ENCODE assay signal across 8 cellular contexts in the genomic region with DNA sequence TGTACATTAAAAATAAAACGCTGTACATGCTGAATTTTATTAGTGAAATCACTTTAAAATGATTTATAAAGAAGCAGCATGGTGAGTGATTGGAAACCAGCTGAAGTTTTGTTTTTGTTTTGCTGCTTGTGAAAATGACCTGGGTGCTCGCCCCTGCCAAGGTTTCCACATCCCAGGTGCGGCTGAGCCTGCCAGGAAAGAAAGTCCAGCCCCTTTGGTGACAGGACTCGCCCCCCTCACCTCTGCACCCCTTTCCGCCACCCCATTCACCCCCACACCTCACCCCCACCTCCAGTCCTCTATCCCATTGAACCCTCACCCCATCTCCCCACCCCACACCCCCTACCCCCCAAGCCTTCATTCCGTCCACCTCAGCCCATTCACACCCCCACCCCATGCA. TPM values are rescaled to one million over a fixed set of nuclear protein-coding genes. Genes with fewer than 3 reads are reported as not detected.
DNase-seq lines count a peak whose midpoint lies in the region; ATAC-seq and TF ChIP-seq lines count a peak whose summit lies in the region.
"Not testable (repeated sequence)": the region's sequence is repeated elsewhere in the genome, so short reads cannot be mapped to it uniquely, and the experiment has no call there.

No MANE protein-coding gene starts in this region.

- not testable (repeated sequence) for TF ChIP-seq CTCF in AG04450 (IDR thresholded peaks at IDR 0.05; ENCODE audit: low read depth, low read length); HCT116 (IDR thresholded peaks at IDR 0.05 in 2 of 3, conservative IDR thresholded peaks at IDR 0.05 in 1 of 3; ENCODE audit: borderline replicate concordance in 1 of 3, insufficient read depth in 1 of 3, low read depth in 2 of 3, low read length in 2 of 3); Peyer's patch (IDR thresholded peaks at IDR 0.05); mammary epithelial cell (conservative IDR thresholded peaks at IDR 0.05 in 1 of 2, IDR thresholded peaks at IDR 0.05 in 1 of 2; ENCODE audit: extremely low read depth in 1 of 2, insufficient read depth in 1 of 2, low read depth in 1 of 2, low read length in 2 of 2); fibroblast of villous mesenchyme (IDR thresholded peaks at IDR 0.05; ENCODE audit: insufficient read depth, low read depth, low read length); natural killer cell (IDR thresholded peaks at IDR 0.05)

- intact Hi-C loops in HCT116 (cut with micrococcal nuclease); mammary epithelial cell (cut with micrococcal nuclease): not testable (repeated sequence)
- intact Hi-C loops in natural killer cell (cut with micrococcal nuclease) = loop anchor here (10.0 kb wide), 1 partner anchor 184 kb away; no protein-coding TSS in a partner anchor

- H3K4me1 ChIP-seq in HCT116 (ENCODE audit: control insufficient read depth in 1 of 2, insufficient read depth in 2 of 2, low read length in 2 of 2); Peyer's patch; mammary epithelial cell (ENCODE audit: insufficient read depth, low read length): not testable (repeated sequence)

- H3K4me2 ChIP-seq in HCT116 (ENCODE audit: low read length) (peak overlapping the region; percentile 51), mammary epithelial cell (ENCODE audit: insufficient read depth, low read depth, low read length) (peak overlapping the region; percentile 36)

- TF ChIP-seq POLR2A in HCT116 (IDR thresholded peaks at IDR 0.05; ENCODE audit: borderline replicate concordance, extremely low read depth, insufficient read depth, insufficient read length); Peyer's patch (IDR thresholded peaks at IDR 0.05): not testable (repeated sequence)

- H3K4me1 Mint-ChIP-seq in activated T-cell treated with anti-CD3 and anti-CD28 coated beads, Interleukin-2, amount 50 U/mL, for 24 hours (ENCODE audit: low read depth) = not testable (repeated sequence)
- peaks cover 11% of the 10 kb centered on the region in 2 donors for H3K4me1 Mint-ChIP-seq in natural killer cell
- peaks cover 5 to 11% of the 10 kb centered on the region in 2 donors for H3K4me1 Mint-ChIP-seq in stimulated activated naive B cell treated with anti-CD40 and anti-IgM and Interleukin-4, amounts not matched to agents 10 μg/mL and 1 μg/mL and 100 μg/mL, for 72 hours

- peak overlapping the region; percentile 74 for H3K4me3 Mint-ChIP-seq in activated T-cell treated with anti-CD3 and anti-CD28 coated beads, Interleukin-2, amount 50 U/mL, for 24 hours
- H3K4me3 Mint-ChIP-seq in natural killer cell = peak overlapping the region; percentile 78
- peak overlapping the region; percentile 79 to 80 for H3K4me3 Mint-ChIP-seq in stimulated activated naive B cell treated with anti-CD40 and anti-IgM and Interleukin-4, amounts not matched to agents 10 μg/mL and 1 μg/mL and 100 μg/mL, for 72 hours

- RAD21 ChIA-PET in HCT116 (lab: Charles Lee; ENCODE audit: low non-redundant PET in 1 of 2, low total read pairs in 2 of 2, uncharacterized antibody in 2 of 2, unreplicated experiment in 2 of 2) = not testable (repeated sequence)

- H3K36me3 Mint-ChIP-seq in activated T-cell treated with anti-CD3 and anti-CD28 coated beads, Interleukin-2, amount 50 U/mL, for 24 hours (ENCODE audit: low read depth) = peaks cover 13% of the 10 kb centered on the region
- not testable (repeated sequence) for H3K36me3 Mint-ChIP-seq in natural killer cell; stimulated activated naive B cell treated with anti-CD40 and anti-IgM and Interleukin-4, amounts not matched to agents 10 μg/mL and 1 μg/mL and 100 μg/mL, for 72 hours

- not testable (repeated sequence) for H3K9me3 ChIP-seq in AG04450 (ENCODE audit: control insufficient read depth, insufficient read depth, low read length); HCT116 (ENCODE audit: control insufficient read depth in 1 of 2, insufficient read depth in 1 of 2, low read depth in 1 of 2, low read length in 2 of 2); Peyer's patch; mammary epithelial cell (replicated peaks; ENCODE audit: insufficient read depth, low read length)

- in situ Hi-C loops in mammary epithelial cell (cut with MboI; ENCODE audit: low sequenced_read_pairs in 2 of 2) = not testable (repeated sequence)

- BruUV-seq in HCT116 (replicated peaks; lab: Mats Ljungman, UMichigan); mammary epithelial cell (replicated peaks; lab: Mats Ljungman, UMichigan): not testable (repeated sequence)

- H3K27ac Mint-ChIP-seq in activated T-cell treated with anti-CD3 and anti-CD28 coated beads, Interleukin-2, amount 50 U/mL, for 24 hours; stimulated activated naive B cell treated with anti-CD40 and anti-IgM and Interleukin-4, amounts not matched to agents 10 μg/mL and 1 μg/mL and 100 μg/mL, for 72 hours: not testable (repeated sequence)
- H3K27ac Mint-ChIP-seq in natural killer cell = peak overlapping the region; percentile 94 to 98

- H3K9me2 ChIP-seq in HCT116 (ENCODE audit: insufficient read depth) = not testable (repeated sequence)

- not testable (repeated sequence) for ATAC-seq in HCT116; natural killer cell; stimulated activated naive B cell treated with anti-CD40 and anti-IgM and Interleukin-4, amounts not matched to agents 10 μg/mL and 1 μg/mL and 100 μg/mL, for 72 hours (replicated peaks)

- POLR2A ChIA-PET in AG04450 (lab: Yijun Ruan, JAX); HCT116 (lab: Charles Lee): not testable (repeated sequence)

- H3K9ac ChIP-seq in HCT116 (ENCODE audit: low read length) = not testable (repeated sequence)
- peak overlapping the region; percentile 32 for H3K9ac ChIP-seq in mammary epithelial cell (ENCODE audit: insufficient read depth, low read length)

- H3K27me3 ChIP-seq in AG04450 (ENCODE audit: control insufficient read depth, insufficient read depth, low read length); HCT116 (ENCODE audit: insufficient read depth, low read length); Peyer's patch; mammary epithelial cell (ENCODE audit: insufficient read depth, low read length): not testable (repeated sequence)

- peaks cover 18% of the 10 kb centered on the region for H3K27me3 Mint-ChIP-seq in activated T-cell treated with anti-CD3 and anti-CD28 coated beads, Interleukin-2, amount 50 U/mL, for 24 hours
- H3K27me3 Mint-ChIP-seq in natural killer cell (ENCODE audit: low read depth in 2 of 2) = peaks cover 10 to 21% of the 10 kb centered on the region in 2 donors
- H3K27me3 Mint-ChIP-seq in stimulated activated naive B cell treated with anti-CD40 and anti-IgM and Interleukin-4, amounts not matched to agents 10 μg/mL and 1 μg/mL and 100 μg/mL, for 72 hours = peaks cover 8 to 10% of the 10 kb centered on the region in 2 donors

- not testable (repeated sequence) for H3K36me3 ChIP-seq in HCT116 (ENCODE audit: control insufficient read depth in 1 of 2, insufficient read depth in 2 of 2, low read length in 2 of 2); Peyer's patch; mammary epithelial cell (ENCODE audit: insufficient read depth, low read length)

- CTCF ChIA-PET in AG04450 (lab: Charles Lee); HCT116 (lab: Charles Lee); mammary epithelial cell (lab: Charles Lee; ENCODE audit: low non-redundant PET): not testable (repeated sequence)

- not testable (repeated sequence) for H2AFZ ChIP-seq in HCT116 (ENCODE audit: low read depth, low read length, poor library complexity, severe bottlenecking); mammary epithelial cell (ENCODE audit: low read depth, low read length)

- not testable (repeated sequence) for H3K79me2 ChIP-seq in HCT116 (ENCODE audit: insufficient read depth, low read length); mammary epithelial cell (ENCODE audit: insufficient read depth, low read length)

- dilution Hi-C loops in mammary epithelial cell (cut with HindIII; ENCODE audit: low sequenced_read_pairs) = not testable (repeated sequence)

- not testable (repeated sequence) for TF ChIP-seq RAD21 in HCT116 (IDR thresholded peaks at IDR 0.05; ENCODE audit: low read depth)

- DNase-seq in AG04450 (ENCODE audit: low read depth, low spot score); HCT116 (ENCODE audit: low read depth, low spot score); Peyer's patch; activated T-cell treated with anti-CD3 and anti-CD28 coated beads, Interleukin-2, amount 50 U/mL, for 24 hours; mammary epithelial cell; fibroblast of villous mesenchyme (ENCODE audit: low read depth); natural killer cell; stimulated activated naive B cell treated with anti-CD40 and anti-IgM and Interleukin-4, amounts not matched to agents 10 μg/mL and 1 μg/mL and 100 μg/mL, for 72 hours: not testable (repeated sequence)

- WGBS in mammary epithelial cell (ENCODE audit: low coverage, missing lambda C conversion rate) = 0% methylated on average over 1 of the region's 6 CpGs

- H4K20me1 ChIP-seq in HCT116 (ENCODE audit: insufficient read depth); mammary epithelial cell (ENCODE audit: insufficient read depth, low read length): not testable (repeated sequence)

- peak overlapping the region; percentile 50 for H3K4me3 ChIP-seq in AG04450 (ENCODE audit: low read depth, low read length)
- peak overlapping the region; percentile 38 to 39; a peak in 3 of 4 replicates for H3K4me3 ChIP-seq in HCT116 (replicated peaks in 1 of 2; ENCODE audit: low read depth in 1 of 2, low read length in 2 of 2)
- peak overlapping the region in 3 of 4 donors; percentile 26 to 75 (median 40) for H3K4me3 ChIP-seq in Peyer's patch
- H3K4me3 ChIP-seq in mammary epithelial cell (replicated peaks in 1 of 3; ENCODE audit: insufficient read depth in 1 of 3, low read depth in 2 of 3, low read length in 3 of 3) = peak overlapping the region; percentile 33 to 39 (median 34)
- peak overlapping the region; percentile 45 for H3K4me3 ChIP-seq in fibroblast of villous mesenchyme (ENCODE audit: low read depth, low read length)

- H3K27ac ChIP-seq in AG04450 (ENCODE audit: low read depth, low read length); HCT116 (ENCODE audit: low read depth, low read length); mammary epithelial cell (ENCODE audit: insufficient read depth, low read depth, low read length): not testable (repeated sequence)
- H3K27ac ChIP-seq in Peyer's patch = peak overlapping the region in 2 of 4 donors; percentile 42 to 87

- H3K9me3 Mint-ChIP-seq in activated T-cell treated with anti-CD3 and anti-CD28 coated beads, Interleukin-2, amount 50 U/mL, for 24 hours; natural killer cell; stimulated activated naive B cell treated with anti-CD40 and anti-IgM and Interleukin-4, amounts not matched to agents 10 μg/mL and 1 μg/mL and 100 μg/mL, for 72 hours: not testable (repeated sequence)

RNA-seq across cellular contexts. Expression of a gene that starts 0.7 kb away (rescaled TPM):
- polyA plus RNA-seq in AG04450 (2011; rRNA removed) (4.8 and 5.0 TPM in 2 replicates), mammary epithelial cell (2.2 TPM)
- 53.8 and 60.2 TPM in 2 replicates for polyA minus RNA-seq in AG04450 (2011; rRNA and poly(A)+ RNA removed)
- total RNA-seq in HCT116 (2021; ENCODE audit: unreplicated experiment) (17.7 TPM), Peyer's patch (100 to 1,000 TPM in 1 of 4 donors, 10 to 100 TPM in 3; 28.2 to 148 (median 45.4) TPM), mammary epithelial cell (10 to 100 TPM; 37.0 to 45.0 TPM), fibroblast of villous mesenchyme (39.0 and 46.2 TPM in 2 replicates), natural killer cell (10 to 100 TPM; 84.5 to 91.5 (median 85.4) TPM)
- 2.4 and 3.6 TPM in 2 replicates for polyA plus RNA-seq in HCT116 (2012)
- 12.3 TPM for polyA minus RNA-seq in mammary epithelial cell

RNA-seq across cellular contexts. Expression of a gene that starts 43.8 kb away (rescaled TPM):
- polyA plus RNA-seq in AG04450 (2011; rRNA removed) = 0.10 TPM in 1 of 2 replicates, not detected in the other
- polyA minus RNA-seq in AG04450 (2011; rRNA and poly(A)+ RNA removed) = 0.09 TPM in 1 of 2 replicates, not detected in the other
- 54.2 TPM for total RNA-seq in HCT116 (2021; ENCODE audit: unreplicated experiment)
- polyA plus RNA-seq in HCT116 (2012) = 32.2 and 38.1 TPM in 2 replicates
- total RNA-seq in Peyer's patch = 1 to 10 TPM in 2 of 4 donors, under 1 TPM in 2; 0.53 to 1.7 (median 1.2) TPM
- 10 to 100 TPM in 1 of 2 donors, 1 to 10 TPM in 1; 2.7 to 13.0 TPM for total RNA-seq in mammary epithelial cell
- not detected for polyA plus RNA-seq in mammary epithelial cell
- polyA minus RNA-seq in mammary epithelial cell = not detected
- total RNA-seq in fibroblast of villous mesenchyme = 1.9 and 3.5 TPM in 2 replicates
- 1 to 10 TPM; 2.3 to 6.0 (median 3.8) TPM for total RNA-seq in natural killer cell
